11 cellular contexts compared by ENCODE assay signal in genomic region chrX:151791961-151792360, GRCh38. TPM values are rescaled to one million over a fixed set of nuclear protein-coding genes. Genes with fewer than 3 reads are reported as not detected.
"Had no signal": no experiment of that assay in that cellular context is flagged by ENCODE, and none has a peak within 500 bp of the region (broad histone marks: within the 10 kb centered on the region; RNA-seq: fewer than 3 reads in every experiment).

No MANE protein-coding gene starts in this region.

- H3K27ac ChIP-seq: HL-60, KMS-11 had no signal

- H3K4me2 ChIP-seq: KMS-11 had no signal

- DNase-seq: IMR-90, KBM-7, KG1 had no signal

- ATAC-seq: HepG2, K562 had no signal

- H3K4me3 ChIP-seq: K562 had no signal

- FAIRE-seq: HepG2, HTR-8/SVneo, K562 had no signal

RNA-seq across cellular contexts. Expression of gene CNGA2, which starts 57.4 kb away (rescaled TPM):
- total RNA-seq: HepG2, HT-29, HT1080, IMR-90, K562 had no signal
- polyA plus RNA-seq: HepG2, IgD-negative memory B cell, IMR-90, K562 had no signal
